In the genomic region with DNA sequence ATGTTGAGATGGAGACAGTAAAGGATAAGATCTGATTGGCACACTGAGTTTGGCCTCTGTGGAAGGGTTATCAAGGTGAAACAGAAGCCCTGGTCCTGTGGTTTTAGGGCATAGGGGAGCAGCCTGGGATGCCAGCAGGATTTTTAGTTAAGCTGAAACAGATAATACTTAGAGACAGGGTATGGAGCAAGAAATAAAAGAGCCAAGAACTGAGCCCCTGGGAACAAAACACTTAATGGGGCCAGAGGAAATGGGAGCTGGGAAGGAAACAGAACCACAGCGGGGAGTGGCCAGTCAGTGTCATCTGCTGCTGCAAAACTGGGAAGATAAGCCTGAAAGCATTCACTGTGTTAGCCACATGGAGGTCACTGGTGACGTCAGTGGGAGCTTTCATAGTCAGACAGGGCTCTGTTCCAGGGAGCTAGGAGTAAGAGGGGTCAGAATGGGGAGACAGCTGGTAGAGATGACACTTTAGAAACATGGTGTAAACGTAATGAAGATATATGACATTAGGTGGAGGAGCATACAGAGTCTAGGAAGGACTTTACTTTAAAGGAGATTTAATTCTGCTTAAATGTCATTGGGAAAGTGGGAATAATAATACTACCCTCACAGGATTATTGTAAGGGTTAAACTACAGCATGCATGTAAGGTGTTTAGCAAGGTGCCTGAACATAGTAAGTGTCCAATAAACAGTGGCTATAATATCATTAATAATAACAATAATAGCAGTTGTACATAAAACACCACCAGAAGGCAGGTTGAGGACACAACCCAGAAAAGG, we compare ENCODE assay signal across 10 cellular contexts.
DNase-seq lines count a peak whose midpoint lies in the region; ATAC-seq and TF ChIP-seq lines count a peak whose summit lies in the region.
"Had no signal": no experiment of that assay in that cellular context is flagged by ENCODE, and none has a peak within 500 bp of the region (broad histone marks: within the 10 kb centered on the region; RNA-seq: fewer than 3 reads in every experiment).

No MANE protein-coding gene starts in this region.

- POLR2A ChIA-PET in CD8-positive, alpha-beta T cell (lab: Charles Lee): no interaction called here

- TF ChIP-seq CTCF in NB4 (IDR thresholded peaks at IDR 0.05; ENCODE audit: low read depth, low read length) (no peak), brain microvascular endothelial cell (IDR thresholded peaks at IDR 0.05; ENCODE audit: low read depth, low read length, missing control alignments) (no peak), smooth muscle cell (IDR thresholded peaks at IDR 0.05; ENCODE audit: borderline replicate concordance, insufficient read depth, poor library complexity, severe bottlenecking) (no peak), vagina (IDR thresholded peaks at IDR 0.05) (no peak)
- no peak for TF ChIP-seq CTCF in CD8-positive, alpha-beta T cell (IDR thresholded peaks at IDR 0.05)

- H3K4me3 Mint-ChIP-seq in CD8-positive, alpha-beta T cell: no peak overlapping the region
- no peak overlapping the region for H3K4me3 Mint-ChIP-seq in stimulated activated memory B cell treated with anti-CD40 and anti-IgM and Interleukin-4, amounts not matched to agents 10 μg/mL and 1 μg/mL and 100 μg/mL, for 72 hours
- H3K4me3 Mint-ChIP-seq: stimulated activated naive CD8-positive, alpha-beta T cell treated with anti-CD3 and anti-CD28 coated beads, Interleukin-15, Interleukin-2, amounts not matched to agents 100 ng/mL and 50 ng/mL, for 24 hours had no signal

- H4K20me1 ChIP-seq in smooth muscle cell (ENCODE audit: low read depth): no peaks in the 10 kb centered on the region

- peak overlapping the region; percentile 78 for H3K27ac ChIP-seq in brain microvascular endothelial cell
- peak overlapping the region; percentile 66 for H3K27ac ChIP-seq in smooth muscle cell (ENCODE audit: low read depth)
- no peak overlapping the region for H3K27ac ChIP-seq in CD8-positive, alpha-beta T cell (ENCODE audit: low read depth, low read length)
- H3K27ac ChIP-seq in vagina: no peak overlapping the region
- H3K27ac ChIP-seq: SK-N-MC had no signal

- intact Hi-C loops in CD8-positive, alpha-beta T cell (cut with DNase I, micrococcal nuclease): no loop called here
- intact Hi-C loops in vagina (cut with DNase I): no loop called here

- H3K27me3 ChIP-seq in brain microvascular endothelial cell (replicated peaks) (no peaks in the 10 kb centered on the region), smooth muscle cell (ENCODE audit: low read depth) (no peaks in the 10 kb centered on the region), vagina (no peaks in the 10 kb centered on the region)
- H3K27me3 ChIP-seq in CD8-positive, alpha-beta T cell (ENCODE audit: insufficient read depth, low read length): no peaks in the 10 kb centered on the region

- DNase-seq in NB4 (ENCODE audit: low read depth): peak; percentile 7
- peak; percentile 99 for DNase-seq in brain microvascular endothelial cell
- DNase-seq in islet precursor cell: peak; percentile 78
- DNase-seq in smooth muscle cell (lab: John Stamatoyannopoulos, UW; ENCODE audit: unreplicated experiment): peak; percentile 12
- DNase-seq in CD8-positive, alpha-beta T cell: no peak
- DNase-seq in NCI-H1436 (lab: John Stamatoyannopoulos, UW): no peak
- no peak for DNase-seq in vagina (ENCODE audit: extremely low spot score in 2 of 2)

- H3K4me3 ChIP-seq in NB4 (ENCODE audit: low read depth, low read length): no peak overlapping the region
- no peak overlapping the region for H3K4me3 ChIP-seq in brain microvascular endothelial cell (ENCODE audit: low read depth, low read length)
- no peak overlapping the region for H3K4me3 ChIP-seq in smooth muscle cell
- no peak overlapping the region for H3K4me3 ChIP-seq in CD8-positive, alpha-beta T cell (ENCODE audit: low read depth, low read length)
- H3K4me3 ChIP-seq in vagina: no peak overlapping the region
- H3K4me3 ChIP-seq: SK-N-MC had no signal

- H3K9me3 ChIP-seq in smooth muscle cell (replicated peaks; ENCODE audit: low read depth) (no peaks in the 10 kb centered on the region), vagina (no peaks in the 10 kb centered on the region)
- no peaks in the 10 kb centered on the region for H3K9me3 ChIP-seq in CD8-positive, alpha-beta T cell (ENCODE audit: low read length)

- H3K9me3 Mint-ChIP-seq in CD8-positive, alpha-beta T cell: no peaks in the 10 kb centered on the region
- H3K9me3 Mint-ChIP-seq in stimulated activated memory B cell treated with anti-CD40 and anti-IgM and Interleukin-4, amounts not matched to agents 10 μg/mL and 1 μg/mL and 100 μg/mL, for 72 hours: no peaks in the 10 kb centered on the region
- H3K9me3 Mint-ChIP-seq: stimulated activated naive CD8-positive, alpha-beta T cell treated with anti-CD3 and anti-CD28 coated beads, Interleukin-15, Interleukin-2, amounts not matched to agents 100 ng/mL and 50 ng/mL, for 24 hours had no signal

- H3K36me3 Mint-ChIP-seq in CD8-positive, alpha-beta T cell: no peaks in the 10 kb centered on the region
- no peaks in the 10 kb centered on the region for H3K36me3 Mint-ChIP-seq in stimulated activated memory B cell treated with anti-CD40 and anti-IgM and Interleukin-4, amounts not matched to agents 10 μg/mL and 1 μg/mL and 100 μg/mL, for 72 hours

- H3K9ac ChIP-seq in smooth muscle cell (ENCODE audit: low read depth): peak overlapping the region; percentile 7

- no peak for ATAC-seq in CD8-positive, alpha-beta T cell
- ATAC-seq in stimulated activated memory B cell treated with anti-CD40 and anti-IgM and Interleukin-4, amounts not matched to agents 10 μg/mL and 1 μg/mL and 100 μg/mL, for 72 hours: no peak

- CTCF ChIA-PET in CD8-positive, alpha-beta T cell (lab: Charles Lee): no interaction called here

- no peaks in the 10 kb centered on the region for H3K4me1 ChIP-seq in smooth muscle cell (ENCODE audit: low read depth)
- no peaks in the 10 kb centered on the region for H3K4me1 ChIP-seq in CD8-positive, alpha-beta T cell (ENCODE audit: insufficient read depth, low read length)
- peaks cover 9% of the 10 kb centered on the region for H3K4me1 ChIP-seq in vagina

- no peak overlapping the region for H3K27ac Mint-ChIP-seq in CD8-positive, alpha-beta T cell
- no peak overlapping the region for H3K27ac Mint-ChIP-seq in stimulated activated memory B cell treated with anti-CD40 and anti-IgM and Interleukin-4, amounts not matched to agents 10 μg/mL and 1 μg/mL and 100 μg/mL, for 72 hours
- H3K27ac Mint-ChIP-seq: stimulated activated naive CD8-positive, alpha-beta T cell treated with anti-CD3 and anti-CD28 coated beads, Interleukin-15, Interleukin-2, amounts not matched to agents 100 ng/mL and 50 ng/mL, for 24 hours had no signal

- H2AFZ ChIP-seq in smooth muscle cell (ENCODE audit: low read depth): peak overlapping the region; percentile 32

- H3K4me2 ChIP-seq in smooth muscle cell: peak overlapping the region; percentile 32

- no peaks in the 10 kb centered on the region for H3K4me1 Mint-ChIP-seq in CD8-positive, alpha-beta T cell (ENCODE audit: low read depth)
- H3K4me1 Mint-ChIP-seq in stimulated activated memory B cell treated with anti-CD40 and anti-IgM and Interleukin-4, amounts not matched to agents 10 μg/mL and 1 μg/mL and 100 μg/mL, for 72 hours: peaks cover 3% of the 10 kb centered on the region

- H3K79me2 ChIP-seq in smooth muscle cell (ENCODE audit: low read depth): no peaks in the 10 kb centered on the region

- no peaks in the 10 kb centered on the region for H3K36me3 ChIP-seq in brain microvascular endothelial cell (replicated peaks)
- H3K36me3 ChIP-seq in smooth muscle cell (ENCODE audit: low read depth): no peaks in the 10 kb centered on the region
- H3K36me3 ChIP-seq in CD8-positive, alpha-beta T cell (ENCODE audit: insufficient read depth, low read length): no peaks in the 10 kb centered on the region
- no peaks in the 10 kb centered on the region for H3K36me3 ChIP-seq in vagina

- no peak for TF ChIP-seq POLR2A in NB4 (IDR thresholded peaks at IDR 0.05; ENCODE audit: extremely low read depth, insufficient read length)
- no peak for TF ChIP-seq POLR2A in vagina (IDR thresholded peaks at IDR 0.05)

- 5% methylated on average over 3 of the region's 3 CpGs for WGBS in smooth muscle cell (ENCODE audit: low lambda C conversion rate)

- peaks cover 3% of the 10 kb centered on the region for H3K27me3 Mint-ChIP-seq in CD8-positive, alpha-beta T cell (ENCODE audit: low read depth)
- H3K27me3 Mint-ChIP-seq in stimulated activated memory B cell treated with anti-CD40 and anti-IgM and Interleukin-4, amounts not matched to agents 10 μg/mL and 1 μg/mL and 100 μg/mL, for 72 hours: no peaks in the 10 kb centered on the region

- in situ Hi-C loops in brain microvascular endothelial cell (cut with HindIII; ENCODE audit: low pct_ligation_motif_present, low sequenced_read_pairs): no loop called here

- H3F3A ChIP-seq in smooth muscle cell (ENCODE audit: low read depth): no peaks in the 10 kb centered on the region

Comparison
In these comparisons a context has a peak if more than half of its experiments do, and no peak if none do; other contexts are left out.
1. DNase-seq: peak in NB4 (single experiment), brain microvascular endothelial cell (single experiment), islet precursor cell (single experiment) and smooth muscle cell (single experiment); none in CD8-positive, alpha-beta T cell (0 of 7), NCI-H1436 (single experiment) and vagina (0 of 2).
2. H3K27ac ChIP-seq: peak in brain microvascular endothelial cell (single experiment) and smooth muscle cell (single experiment); none in CD8-positive, alpha-beta T cell (single experiment) and vagina (single experiment).